8 cellular contexts compared by ENCODE assay signal in the genomic region with DNA sequence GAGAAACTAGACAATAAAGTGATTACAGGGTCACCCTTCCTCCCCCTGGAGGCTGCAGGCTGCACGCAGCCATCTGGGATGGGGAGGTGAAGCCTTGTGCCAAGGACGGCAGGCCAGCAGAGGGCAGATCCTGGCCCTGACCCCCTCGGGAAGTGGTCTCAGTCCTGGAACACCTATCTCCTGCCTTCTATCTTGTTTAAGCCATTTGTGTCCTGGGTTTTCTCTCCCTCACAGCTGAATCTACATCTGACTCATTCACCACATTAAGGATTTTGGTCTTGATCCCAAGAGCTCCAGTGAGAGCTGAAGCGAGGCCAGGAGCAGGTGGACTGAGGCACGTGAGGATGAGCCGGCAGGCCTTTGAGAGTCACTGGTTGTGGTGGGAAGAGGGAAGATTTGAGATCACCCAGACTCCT. TPM values are rescaled to one million over a fixed set of nuclear protein-coding genes. Genes with fewer than 3 reads are reported as not detected.
DNase-seq lines count a peak whose midpoint lies in the region; ATAC-seq and TF ChIP-seq lines count a peak whose summit lies in the region.

No MANE protein-coding gene starts in this region.

- H3K4me3 ChIP-seq in astrocyte of the cerebellum (ENCODE audit: low read depth, low read length) = no peak overlapping the region

- DNase-seq in AG20443 (ENCODE audit: low spot score) (peak; percentile 56), HuH-7 (ENCODE audit: low spot score) (peak; percentile 82), astrocyte of the cerebellum (ENCODE audit: low read depth) (peak; percentile 72), left lobe of liver (ENCODE audit: low spot score) (no peak), NCI-H1105 treated with DMSO at 0.1 percent for 48 hours (lab: John Stamatoyannopoulos, UW) (no peak)
- DNase-seq in effector CD8-positive, alpha-beta T cell (lab: John Stamatoyannopoulos, UW) = no peak
- no peak for DNase-seq in stimulated activated CD4-positive, alpha-beta T cell treated with anti-CD3 and anti-CD28 coated beads, Interleukin-4, amount 100 ng/mL, for 1 hour

- peak; percentile 61 for ATAC-seq in left lobe of liver
- ATAC-seq in HG02610 (IDR thresholded peaks at IDR 0.05; ENCODE audit: unreplicated experiment) = no peak

- peak; percentile 40 for TF ChIP-seq CTCF in astrocyte of the cerebellum (IDR thresholded peaks at IDR 0.05; ENCODE audit: low read depth, low read length, missing control alignments)

- in situ Hi-C loops in astrocyte of the cerebellum (cut with HindIII; ENCODE audit: low sequenced_read_pairs) = no loop called here

RNA-seq across cellular contexts. Expression of a gene that starts 16.4 kb away (rescaled TPM):
- 17.8 TPM for total RNA-seq in left lobe of liver

Comparison
In these comparisons a context has a peak if more than half of its experiments do, and no peak if none do; other contexts are left out.
1. DNase-seq: peak in AG20443 (single experiment), HuH-7 (single experiment) and astrocyte of the cerebellum (single experiment); none in left lobe of liver (single experiment), NCI-H1105 treated with DMSO at 0.1 percent for 48 hours (single experiment), effector CD8-positive, alpha-beta T cell (single experiment) and stimulated activated CD4-positive, alpha-beta T cell treated with anti-CD3 and anti-CD28 coated beads, Interleukin-4, amount 100 ng/mL, for 1 hour (single experiment).